ENCODE assay signal across 1 cellular context in the genomic region with DNA sequence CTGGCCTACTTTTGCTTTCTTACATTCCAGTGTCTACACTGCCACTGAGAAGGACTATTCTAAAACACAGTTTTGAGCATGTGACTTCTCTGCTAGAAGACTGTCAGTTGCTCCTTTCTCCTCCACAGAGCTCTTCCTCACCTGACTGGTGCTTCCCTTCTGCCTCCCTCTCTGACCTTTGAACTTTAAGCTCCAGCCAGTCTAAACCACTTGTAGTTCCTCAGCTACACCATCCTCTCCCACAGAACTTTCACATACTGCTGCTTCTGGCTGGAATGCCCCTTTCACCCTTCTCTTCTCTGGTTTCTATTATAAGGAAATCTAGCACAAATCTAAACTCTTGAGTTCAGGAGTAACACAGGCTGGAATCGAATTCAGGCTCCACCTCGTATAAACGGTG.
TF ChIP-seq lines count a peak whose summit lies in the region.

No MANE protein-coding gene starts in this region.

TF ChIP-seq in GM12878, 131 proteins besides CTCF, POLR2A, EP300 and RAD21:
- TF ChIP-seq, protein P1, sequence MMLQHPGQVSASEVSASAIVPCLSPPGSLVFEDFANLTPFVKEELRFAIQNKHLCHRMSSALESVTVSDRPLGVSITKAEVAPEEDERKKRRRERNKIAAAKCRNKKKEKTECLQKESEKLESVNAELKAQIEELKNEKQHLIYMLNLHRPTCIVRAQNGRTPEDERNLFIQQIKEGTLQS (IDR thresholded peaks at IDR 0.05; ENCODE audit: borderline replicate concordance, extremely low read depth, low read depth, low read length): no peak
- 0 out of 2 replicates have a peak, but pooled peaks have one; percentile 41 for TF ChIP-seq NR2F1 (conservative IDR thresholded peaks at IDR 0.05)
- no peak for TF ChIP-seq TCF7 (IDR thresholded peaks at IDR 0.05; ENCODE audit: borderline replicate concordance)
- no peak for TF ChIP-seq EZH2 (IDR thresholded peaks at IDR 0.05; ENCODE audit: borderline replicate concordance, control insufficient read depth, low read depth, low read length)
- TF ChIP-seq NR2C1 (IDR thresholded peaks at IDR 0.05): peak; percentile 71
- TF ChIP-seq ZSCAN29 (IDR thresholded peaks at IDR 0.05): no peak
- TF ChIP-seq, protein P2, sequence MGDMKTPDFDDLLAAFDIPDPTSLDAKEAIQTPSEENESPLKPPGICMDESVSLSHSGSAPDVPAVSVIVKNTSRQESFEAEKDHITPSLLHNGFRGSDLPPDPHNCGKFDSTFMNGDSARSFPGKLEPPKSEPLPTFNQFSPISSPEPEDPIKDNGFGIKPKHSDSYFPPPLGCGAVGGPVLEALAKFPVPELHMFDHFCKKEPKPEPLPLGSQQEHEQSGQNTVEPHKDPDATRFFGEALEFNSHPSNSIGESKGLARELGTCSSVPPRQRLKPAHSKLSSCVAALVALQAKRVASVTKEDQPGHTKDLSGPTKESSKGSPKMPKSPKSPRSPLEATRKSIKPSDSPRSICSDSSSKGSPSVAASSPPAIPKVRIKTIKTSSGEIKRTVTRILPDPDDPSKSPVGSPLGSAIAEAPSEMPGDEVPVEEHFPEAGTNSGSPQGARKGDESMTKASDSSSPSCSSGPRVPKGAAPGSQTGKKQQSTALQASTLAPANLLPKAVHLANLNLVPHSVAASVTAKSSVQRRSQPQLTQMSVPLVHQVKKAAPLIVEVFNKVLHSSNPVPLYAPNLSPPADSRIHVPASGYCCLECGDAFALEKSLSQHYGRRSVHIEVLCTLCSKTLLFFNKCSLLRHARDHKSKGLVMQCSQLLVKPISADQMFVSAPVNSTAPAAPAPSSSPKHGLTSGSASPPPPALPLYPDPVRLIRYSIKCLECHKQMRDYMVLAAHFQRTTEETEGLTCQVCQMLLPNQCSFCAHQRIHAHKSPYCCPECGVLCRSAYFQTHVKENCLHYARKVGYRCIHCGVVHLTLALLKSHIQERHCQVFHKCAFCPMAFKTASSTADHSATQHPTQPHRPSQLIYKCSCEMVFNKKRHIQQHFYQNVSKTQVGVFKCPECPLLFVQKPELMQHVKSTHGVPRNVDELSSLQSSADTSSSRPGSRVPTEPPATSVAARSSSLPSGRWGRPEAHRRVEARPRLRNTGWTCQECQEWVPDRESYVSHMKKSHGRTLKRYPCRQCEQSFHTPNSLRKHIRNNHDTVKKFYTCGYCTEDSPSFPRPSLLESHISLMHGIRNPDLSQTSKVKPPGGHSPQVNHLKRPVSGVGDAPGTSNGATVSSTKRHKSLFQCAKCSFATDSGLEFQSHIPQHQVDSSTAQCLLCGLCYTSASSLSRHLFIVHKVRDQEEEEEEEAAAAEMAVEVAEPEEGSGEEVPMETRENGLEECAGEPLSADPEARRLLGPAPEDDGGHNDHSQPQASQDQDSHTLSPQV (IDR thresholded peaks at IDR 0.05): no peak
- TF ChIP-seq CHD2 (IDR thresholded peaks at IDR 0.05; ENCODE audit: borderline replicate concordance, low read depth, low read length): no peak
- no peak for TF ChIP-seq EED (IDR thresholded peaks at IDR 0.05; ENCODE audit: low read depth)
- TF ChIP-seq, protein P3, sequence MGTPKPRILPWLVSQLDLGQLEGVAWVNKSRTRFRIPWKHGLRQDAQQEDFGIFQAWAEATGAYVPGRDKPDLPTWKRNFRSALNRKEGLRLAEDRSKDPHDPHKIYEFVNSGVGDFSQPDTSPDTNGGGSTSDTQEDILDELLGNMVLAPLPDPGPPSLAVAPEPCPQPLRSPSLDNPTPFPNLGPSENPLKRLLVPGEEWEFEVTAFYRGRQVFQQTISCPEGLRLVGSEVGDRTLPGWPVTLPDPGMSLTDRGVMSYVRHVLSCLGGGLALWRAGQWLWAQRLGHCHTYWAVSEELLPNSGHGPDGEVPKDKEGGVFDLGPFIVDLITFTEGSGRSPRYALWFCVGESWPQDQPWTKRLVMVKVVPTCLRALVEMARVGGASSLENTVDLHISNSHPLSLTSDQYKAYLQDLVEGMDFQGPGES (IDR thresholded peaks at IDR 0.05): no peak
- TF ChIP-seq KAT2A (conservative IDR thresholded peaks at IDR 0.05; ENCODE audit: control insufficient read depth, low read depth, low read length): no peak
- no peak for TF ChIP-seq MEF2B (IDR thresholded peaks at IDR 0.05; ENCODE audit: partially characterized antibody, poor library complexity, severe bottlenecking)
TF ChIP-seq in GM12878: peak in this region for 2.
